In the genomic region with DNA sequence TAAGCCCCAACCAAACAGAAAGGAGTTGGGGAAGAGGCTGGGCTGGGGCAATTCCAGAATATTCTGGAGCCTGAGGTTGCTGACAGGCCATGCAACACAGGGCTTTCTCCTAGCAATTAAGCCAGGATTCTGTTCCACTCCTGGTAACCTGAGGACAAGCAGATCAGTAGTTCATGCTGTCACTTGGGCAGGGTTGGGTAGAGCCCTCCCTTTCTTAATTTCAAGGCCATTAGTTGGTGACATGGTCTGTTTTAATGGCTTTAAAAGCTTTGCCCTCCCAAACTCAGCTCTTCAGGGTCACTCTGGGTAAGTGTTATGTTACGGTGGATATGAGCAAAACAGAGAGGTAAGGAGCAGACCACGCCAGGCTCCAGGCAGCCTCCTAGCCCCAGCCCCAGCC, we compare ENCODE assay signal across 14 cellular contexts. TPM values are rescaled to one million over a fixed set of nuclear protein-coding genes. Genes with fewer than 3 reads are reported as not detected.
DNase-seq lines count a peak whose midpoint lies in the region; ATAC-seq, FAIRE-seq and TF ChIP-seq lines count a peak whose summit lies in the region.
"Had no signal": no experiment of that assay in that cellular context is flagged by ENCODE, and none has a peak within 500 bp of the region (broad histone marks: within the 10 kb centered on the region; RNA-seq: fewer than 3 reads in every experiment).

No MANE protein-coding gene starts in this region.

- H3K79me2 ChIP-seq in mammary epithelial cell (ENCODE audit: insufficient read depth, low read length): no peaks in the 10 kb centered on the region

- no peak for TF ChIP-seq CTCF in MCF 10A (IDR thresholded peaks at IDR 0.05; ENCODE audit: unreplicated experiment)
- TF ChIP-seq CTCF in mammary epithelial cell (conservative IDR thresholded peaks at IDR 0.05 in 1 of 2, IDR thresholded peaks at IDR 0.05 in 1 of 2; ENCODE audit: extremely low read depth in 1 of 2, insufficient read depth in 1 of 2, low read depth in 1 of 2, low read length in 2 of 2): no peak
- TF ChIP-seq CTCF in pancreas (IDR thresholded peaks at IDR 0.05): no peak
- TF ChIP-seq CTCF in type B pancreatic cell (conservative IDR thresholded peaks at IDR 0.05): no peak

- H3K36me3 Mint-ChIP-seq in MCF 10A (ENCODE audit: insufficient read depth, unreplicated experiment) (peaks cover 21% of the 10 kb centered on the region), type B pancreatic cell (peaks cover 10% of the 10 kb centered on the region)

- no peak overlapping the region for H3K27ac ChIP-seq in mammary epithelial cell (ENCODE audit: insufficient read depth, low read depth, low read length)
- peak overlapping the region; percentile 83 for H3K27ac ChIP-seq in cingulate gyrus (ENCODE audit: low read depth, low read length)
- H3K27ac ChIP-seq in pancreas: peak overlapping the region in 3 of 4 donors; percentile 69 to 73 (median 73)
- H3K27ac ChIP-seq: hepatocyte had no signal

- H3K27me3 ChIP-seq in mammary epithelial cell (ENCODE audit: insufficient read depth, low read length): no peaks in the 10 kb centered on the region
- H3K27me3 ChIP-seq in pancreas: no peaks in the 10 kb centered on the region
- H3K27me3 ChIP-seq: hepatocyte had no signal

- H3K4me1 Mint-ChIP-seq in MCF 10A (ENCODE audit: insufficient read depth, unreplicated experiment) (peaks cover 27% of the 10 kb centered on the region), type B pancreatic cell (ENCODE audit: unreplicated experiment) (peaks cover 38% of the 10 kb centered on the region)

- dilution Hi-C loops in mammary epithelial cell (cut with HindIII; ENCODE audit: low sequenced_read_pairs): no loop called here

- H3K4me3 Mint-ChIP-seq in MCF 10A (ENCODE audit: unreplicated experiment): no peak overlapping the region
- H3K4me3 Mint-ChIP-seq in type B pancreatic cell: no peak overlapping the region
- H3K4me3 Mint-ChIP-seq: T-helper 17 cell had no signal

- CTCF ChIA-PET in MCF 10A (lab: Yijun Ruan, JAX): interaction anchor here (0.6 kb wide), 2 partner anchors 312 to 443 kb away, joined by 3 read pairs; no protein-coding TSS in a partner anchor
- CTCF ChIA-PET in mammary epithelial cell (lab: Charles Lee; ENCODE audit: low non-redundant PET): no interaction called here

- no peaks in the 10 kb centered on the region for H3K36me3 ChIP-seq in mammary epithelial cell (ENCODE audit: insufficient read depth, low read length)
- H3K36me3 ChIP-seq in pancreas: peaks cover 0 to 6% (median 0%) of the 10 kb centered on the region in 3 donors

- H4K20me1 ChIP-seq in mammary epithelial cell (ENCODE audit: insufficient read depth, low read length): no peaks in the 10 kb centered on the region

- H3K4me2 ChIP-seq in mammary epithelial cell (ENCODE audit: insufficient read depth, low read depth, low read length): no peak overlapping the region
- H3K4me2 ChIP-seq: hepatocyte had no signal

- H3K9me3 Mint-ChIP-seq in MCF 10A (ENCODE audit: unreplicated experiment): no peaks in the 10 kb centered on the region
- no peaks in the 10 kb centered on the region for H3K9me3 Mint-ChIP-seq in type B pancreatic cell

- POLR2A ChIA-PET in MCF 10A (lab: Yijun Ruan, JAX): no interaction called here

- H3K4me3 ChIP-seq in mammary epithelial cell (replicated peaks in 1 of 3; ENCODE audit: insufficient read depth in 1 of 3, low read depth in 2 of 3, low read length in 3 of 3): no peak overlapping the region
- no peak overlapping the region for H3K4me3 ChIP-seq in pancreas
- H3K4me3 ChIP-seq: hepatocyte, PC-9 had no signal

- no peak for FAIRE-seq in pancreas (lab: Jason Lieb, UNC)
- FAIRE-seq: A204.1 had no signal

- H3K27ac Mint-ChIP-seq in MCF 10A (ENCODE audit: low read depth, unreplicated experiment) (peak overlapping the region; percentile 50), type B pancreatic cell (peak overlapping the region; percentile 94)
- H3K27ac Mint-ChIP-seq: progenitor cell of endocrine pancreas, T-helper 17 cell had no signal

- intact Hi-C loops in MCF 10A (cut with micrococcal nuclease) (no loop called here), mammary epithelial cell (cut with micrococcal nuclease) (no loop called here), pancreas (cut with DNase I) (loop anchor here in 2 of 3 donors (10.0 kb wide), 1 partner anchor 49 kb away; a partner anchor contains a TSS)

- ATAC-seq in pancreas: peak in 3 of 4 donors; percentile 2 to 14 (median 12)
- ATAC-seq in HG02763 (IDR thresholded peaks at IDR 0.05; ENCODE audit: unreplicated experiment): no peak
- ATAC-seq in GM21786 (IDR thresholded peaks at IDR 0.05; ENCODE audit: unreplicated experiment): no peak
- ATAC-seq: T-helper 17 cell had no signal

- H3K9me3 ChIP-seq in mammary epithelial cell (replicated peaks; ENCODE audit: insufficient read depth, low read length) (no peaks in the 10 kb centered on the region), pancreas (no peaks in the 10 kb centered on the region)

- H2AFZ ChIP-seq in mammary epithelial cell (ENCODE audit: low read depth, low read length): no peak overlapping the region
- H2AFZ ChIP-seq: hepatocyte, PC-9 had no signal

- no peaks in the 10 kb centered on the region for H3K4me1 ChIP-seq in mammary epithelial cell (ENCODE audit: insufficient read depth, low read length)
- H3K4me1 ChIP-seq in pancreas: peaks cover 32 to 39% (median 33%) of the 10 kb centered on the region in 3 donors

- H3K27me3 Mint-ChIP-seq in MCF 10A (ENCODE audit: insufficient read depth, unreplicated experiment): no peaks in the 10 kb centered on the region
- no peaks in the 10 kb centered on the region for H3K27me3 Mint-ChIP-seq in type B pancreatic cell
- H3K27me3 Mint-ChIP-seq: progenitor cell of endocrine pancreas had no signal

- DNase-seq in MCF 10A (ENCODE audit: unreplicated experiment): no peak
- no peak for DNase-seq in mammary epithelial cell
- no peak for DNase-seq in pancreas
- DNase-seq in type B pancreatic cell (ENCODE audit: extremely low spot score, unreplicated experiment): no peak
- DNase-seq in activated CD4-positive, alpha-beta T cell treated with anti-CD3 and anti-CD28 coated beads, Interleukin-2, amount 50 U/mL, for 48 hours: no peak
- DNase-seq: activated CD4-positive, alpha-beta T cell treated with anti-CD3 and anti-CD28 coated beads, Interleukin-2, amount 50 U/mL, for 1 hour; T-helper 17 cell had no signal

- in situ Hi-C loops in mammary epithelial cell (cut with MboI; ENCODE audit: low sequenced_read_pairs in 2 of 2): no loop called here

- BruUV-seq in MCF 10A (replicated peaks; lab: Mats Ljungman, UMichigan): no TSS peak
- no TSS peak for BruUV-seq in mammary epithelial cell (replicated peaks; lab: Mats Ljungman, UMichigan)

- no peak overlapping the region for H3K9ac ChIP-seq in mammary epithelial cell (ENCODE audit: insufficient read depth, low read length)

- no CpG with 5 or more reads among the region's 2 CpGs for WGBS in mammary epithelial cell (ENCODE audit: low coverage, missing lambda C conversion rate)
- WGBS in pancreas, 2 donors: 72 to 79% methylated on average over 2 of the region's 2 CpGs

RNA-seq across cellular contexts. Expression of a gene that starts 27.7 kb away (rescaled TPM):
- total RNA-seq in MCF 10A (2022) (0.68 and 0.86 TPM in 2 replicates), mammary epithelial cell (under 1 TPM; 0.49 to 0.50 TPM), pancreas (1 to 10 TPM in 5 of 6 donors, under 1 TPM in 1; 0.87 to 5.1 (median 2.7) TPM), type B pancreatic cell (ENCODE audit: low replicate concordance) (3.8 and 4.4 TPM in 2 replicates)
- polyA plus RNA-seq in mammary epithelial cell (not detected), pancreas (1 to 10 TPM in 1 of 2 donors, under 1 TPM in 1; 0.21 to 4.1 TPM)
- not detected for polyA minus RNA-seq in mammary epithelial cell

RNA-seq across cellular contexts. Expression of a gene that starts 34.7 kb away (rescaled TPM):
- 118 and 119 TPM in 2 replicates for total RNA-seq in MCF 10A (2022)
- total RNA-seq in mammary epithelial cell: 10 to 100 TPM; 35.7 to 80.8 TPM
- polyA plus RNA-seq in mammary epithelial cell: 23.7 TPM
- polyA minus RNA-seq in mammary epithelial cell: 73.4 TPM
- total RNA-seq in pancreas: 10 to 100 TPM; 31.2 to 58.3 (median 35.8) TPM
- polyA plus RNA-seq in pancreas: 10 to 100 TPM; 33.1 to 41.8 TPM
- total RNA-seq in type B pancreatic cell (ENCODE audit: low replicate concordance): 53.4 and 58.6 TPM in 2 replicates

RNA-seq across cellular contexts. Expression of a gene that starts 49.9 kb away (rescaled TPM):
- total RNA-seq in MCF 10A (2022) (24.8 and 35.1 TPM in 2 replicates), mammary epithelial cell (10 to 100 TPM; 20.7 to 31.2 TPM), pancreas (100 to 1,000 TPM in 1 of 6 donors, 10 to 100 TPM in 5; 39.9 to 128 (median 57.6) TPM), type B pancreatic cell (ENCODE audit: low replicate concordance) (125 and 192 TPM in 2 replicates)
- polyA plus RNA-seq in mammary epithelial cell (11.5 TPM), pancreas (10 to 100 TPM; 22.2 to 42.7 TPM)
- 19.6 TPM for polyA minus RNA-seq in mammary epithelial cell

Comparison
In these comparisons a context has a peak if more than half of its experiments do, and no peak if none do; other contexts are left out.
1. ATAC-seq: peak in pancreas (3 of 4); none in HG02763 (single experiment) and GM21786 (single experiment).
2. intact Hi-C loops: an anchor here in pancreas (10.0 kb wide); none called in MCF 10A and mammary epithelial cell.